ENCODE assay signal across 1 cellular context in genomic region chr2:53786371-53787254, GRCh38.
TF ChIP-seq lines count a peak whose summit lies in the region.

Gene ASB3 (minus strand): TSS chr2:53786953. CDS start chr2:53765572, 21,381 bp downstream.
Gene ERLEC1 (plus strand): TSS chr2:53787044. CDS start chr2:53787211, 167 bp downstream.

TF ChIP-seq in K562, 482 proteins besides CTCF, POLR2A, EP300 and RAD21 (continued from another document and continues in another):
- no peak for TF ChIP-seq ARID3A (IDR thresholded peaks at IDR 0.05; ENCODE audit: borderline replicate concordance, low read depth, low read length)
- no peak for TF ChIP-seq ILF3 (IDR thresholded peaks at IDR 0.05; ENCODE audit: borderline replicate concordance)
- no peak for TF ChIP-seq ID3 (CRISPR knock-in tag; IDR thresholded peaks at IDR 0.05)
- 0 out of 2 replicates have a peak, but pooled peaks have one; percentile 39 for TF ChIP-seq ID3 (tag; IDR thresholded peaks at IDR 0.05)
- TF ChIP-seq ZNF41 (CRISPR knock-in tag; conservative IDR thresholded peaks at IDR 0.05), result no peak
- no peak for TF ChIP-seq CREBBP (IDR thresholded peaks at IDR 0.05; ENCODE audit: low read depth, low read length)
- TF ChIP-seq TFAP4 (CRISPR knock-in tag; IDR thresholded peaks at IDR 0.05; ENCODE audit: borderline replicate concordance), result peak; percentile 82; the same call in 1 of the 2 replicates
- peak; percentile 30; the same call in 1 of the 2 replicates for TF ChIP-seq ZBTB17 (CRISPR knock-in tag; IDR thresholded peaks at IDR 0.05)
- no peak for TF ChIP-seq ZNF280B (CRISPR knock-in tag; IDR thresholded peaks at IDR 0.05)
- TF ChIP-seq MBD1 (CRISPR knock-in tag; IDR thresholded peaks at IDR 0.05), result no peak
- TF ChIP-seq MXI1 (IDR thresholded peaks at IDR 0.05; ENCODE audit: low read depth, low read length), result no peak
- TF ChIP-seq ZBTB26 (CRISPR knock-in tag; IDR thresholded peaks at IDR 0.05), result no peak
- no peak for TF ChIP-seq CREB5 (CRISPR knock-in tag; IDR thresholded peaks at IDR 0.05)
- no peak for TF ChIP-seq CC2D1A (IDR thresholded peaks at IDR 0.05)
- no peak for TF ChIP-seq SMAD1 (IDR thresholded peaks at IDR 0.05; ENCODE audit: low read depth, low read length, partially characterized antibody)
- TF ChIP-seq ZNF121 (CRISPR knock-in tag; conservative IDR thresholded peaks at IDR 0.05), result no peak
- TF ChIP-seq HMBOX1 (IDR thresholded peaks at IDR 0.05), result no peak
- TF ChIP-seq NR4A1 (CRISPR knock-in tag; IDR thresholded peaks at IDR 0.05), result no peak
- TF ChIP-seq NR4A1 (tag; IDR thresholded peaks at IDR 0.05), result no peak
- no peak for TF ChIP-seq HDAC6 (IDR thresholded peaks at IDR 0.05; ENCODE audit: low read depth, low read length)
- TF ChIP-seq PCBP1 (IDR thresholded peaks at IDR 0.05; ENCODE audit: low read depth, low read length, poor library complexity, severe bottlenecking), result peak; percentile 75
- TF ChIP-seq MECOM (CRISPR knock-in tag; IDR thresholded peaks at IDR 0.05), result no peak
- no peak for TF ChIP-seq KLF10 (CRISPR knock-in tag; IDR thresholded peaks at IDR 0.05)
- TF ChIP-seq FOXA3 (CRISPR knock-in tag; conservative IDR thresholded peaks at IDR 0.05 in 1 of 2, IDR thresholded peaks at IDR 0.05 in 1 of 2), result 0 out of 4 replicates have a peak, but pooled peaks of 1 of the 2 experiments have one; percentile 53
- no peak for TF ChIP-seq CEBPG (CRISPR knock-in tag; IDR thresholded peaks at IDR 0.05)
- no peak for TF ChIP-seq CEBPG (tag; conservative IDR thresholded peaks at IDR 0.05 in 1 of 2, IDR thresholded peaks at IDR 0.05 in 1 of 2)
- no peak for TF ChIP-seq BRD9 (IDR thresholded peaks at IDR 0.05; ENCODE audit: low read depth, partially characterized antibody)
- TF ChIP-seq PHF20 (IDR thresholded peaks at IDR 0.05; ENCODE audit: partially characterized antibody), result peak; percentile 85
- no peak for TF ChIP-seq ZNF277 (CRISPR knock-in tag; IDR thresholded peaks at IDR 0.05; ENCODE audit: borderline replicate concordance)
- no peak for TF ChIP-seq RBM14 (IDR thresholded peaks at IDR 0.05; ENCODE audit: borderline replicate concordance, insufficient read depth, low read depth, low read length)
- no peak for TF ChIP-seq FOXO4 (CRISPR knock-in tag; IDR thresholded peaks at IDR 0.05)
- no peak; the same call in 1 of the 2 replicates for TF ChIP-seq BHLHE40 (IDR thresholded peaks at IDR 0.05; ENCODE audit: low read length)
- peak in 1 of 2 experiments; percentile 24 for TF ChIP-seq E2F6 (IDR thresholded peaks at IDR 0.05; ENCODE audit: borderline replicate concordance in 1 of 2, extremely low read depth in 1 of 2, insufficient read depth in 1 of 2, insufficient read length in 1 of 2, low read depth in 1 of 2, low read length in 1 of 2, poor library complexity in 1 of 2, severe bottlenecking in 1 of 2)
- no peak for TF ChIP-seq CBX1 (IDR thresholded peaks at IDR 0.05; ENCODE audit: low read depth)
- TF ChIP-seq COPS2 (conservative IDR thresholded peaks at IDR 0.05), result no peak
- no peak for TF ChIP-seq ZNF778 (CRISPR knock-in tag; IDR thresholded peaks at IDR 0.05)
- TF ChIP-seq ZBTB8A (IDR thresholded peaks at IDR 0.05; ENCODE audit: partially characterized antibody), result no peak
- TF ChIP-seq ESRRA (IDR thresholded peaks at IDR 0.05; ENCODE audit: borderline replicate concordance, low read depth), result peak; percentile 37; the same call in 1 of the 2 replicates
- TF ChIP-seq ESRRB (CRISPR knock-in tag; IDR thresholded peaks at IDR 0.05; ENCODE audit: borderline replicate concordance), result no peak
- TF ChIP-seq ZBTB1 (CRISPR knock-in tag; IDR thresholded peaks at IDR 0.05; ENCODE audit: borderline replicate concordance, low read depth), result 0 out of 2 replicates have a peak, but pooled peaks have one; percentile 29
- TF ChIP-seq BRF1 (IDR thresholded peaks at IDR 0.05; ENCODE audit: borderline replicate concordance, extremely low read depth, insufficient read length), result no peak
- no peak for TF ChIP-seq BACH1 (tag; IDR thresholded peaks at IDR 0.05)
- no peak for TF ChIP-seq ZNF57 (CRISPR knock-in tag; IDR thresholded peaks at IDR 0.05)
- no peak for TF ChIP-seq IRF1 (CRISPR knock-in tag; IDR thresholded peaks at IDR 0.05; ENCODE audit: borderline replicate concordance)
- TF ChIP-seq TARDBP (IDR thresholded peaks at IDR 0.05), result peak; percentile 40; the same call in 1 of the 2 replicates
- no peak for TF ChIP-seq SMC3 (conservative IDR thresholded peaks at IDR 0.05; ENCODE audit: insufficient read depth, low read depth, low read length)
- no peak for TF ChIP-seq SMARCC2 (IDR thresholded peaks at IDR 0.05; ENCODE audit: low read depth)
- TF ChIP-seq NKRF (IDR thresholded peaks at IDR 0.05; ENCODE audit: borderline replicate concordance), result peak; percentile 68
